ENCODE assay signal across 1 cellular context in genomic region chr2:152443771-152444170, GRCh38.
TF ChIP-seq lines count a peak whose summit lies in the region.

No MANE protein-coding gene starts in this region.

TF ChIP-seq in GM23338, 12 proteins besides CTCF, POLR2A, EP300 and RAD21 (continued from another document):
- no peak for TF ChIP-seq ZNF462 (CRISPR knock-in tag; IDR thresholded peaks at IDR 0.05)
- no peak for TF ChIP-seq JUNB (IDR thresholded peaks at IDR 0.05; ENCODE audit: unreplicated experiment)
- no peak for TF ChIP-seq NANOG (IDR thresholded peaks at IDR 0.05; ENCODE audit: borderline replicate concordance)
- TF ChIP-seq POLR2AphosphoS5 (IDR thresholded peaks at IDR 0.05; ENCODE audit: low read depth): no peak
